Comparison of ENCODE assay signal across 8 cellular contexts in the genomic region with DNA sequence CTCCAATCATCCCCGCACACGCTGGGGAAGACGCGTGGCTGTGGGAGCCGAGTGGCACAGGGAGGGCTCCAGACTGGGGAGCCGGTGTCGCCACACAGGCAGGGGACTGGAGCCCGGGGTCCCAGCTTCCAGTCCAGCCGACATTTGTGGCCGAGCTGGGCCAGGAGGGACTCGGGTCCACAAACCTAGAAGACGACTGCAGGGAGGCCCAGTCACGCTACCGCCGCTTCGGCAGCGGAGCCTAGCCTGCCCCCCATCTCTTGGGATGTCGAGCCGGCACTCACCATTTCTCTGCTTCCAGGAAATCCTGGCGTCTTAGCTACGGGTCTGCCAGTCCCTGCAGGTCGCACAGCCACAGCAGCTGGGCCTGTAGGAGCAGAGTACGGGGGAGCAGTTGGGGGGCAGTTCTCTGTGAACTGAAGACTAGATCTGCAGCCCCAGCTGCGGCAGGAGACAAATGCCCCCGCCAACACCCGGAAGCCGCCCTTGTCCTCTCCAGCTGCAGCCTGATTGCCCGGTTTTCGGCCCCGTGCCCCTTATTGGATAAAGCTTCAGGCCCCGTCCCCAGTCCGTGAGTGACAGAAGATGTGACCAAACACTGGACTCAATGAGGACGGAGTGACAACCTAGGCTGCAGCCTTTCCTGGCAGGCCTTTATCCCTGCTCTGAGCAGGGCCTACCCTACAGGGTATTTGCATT.
DNase-seq lines count a peak whose midpoint lies in the region; ATAC-seq and TF ChIP-seq lines count a peak whose summit lies in the region.

No MANE protein-coding gene starts in this region.

- TF ChIP-seq CTCF in lung (IDR thresholded peaks at IDR 0.05; ENCODE audit: control extremely low read depth, extremely low read depth) = no peak

- DNase-seq in activated CD4-positive, alpha-beta T cell treated with anti-CD3 and anti-CD28 coated beads for 36 hours = peak; percentile 47
- DNase-seq in activated CD4-positive, alpha-beta T cell treated with anti-CD3 and anti-CD28 coated beads, Interleukin-2, amount 50 U/mL, for 1 hour = no peak
- DNase-seq in RPMI7951 (ENCODE audit: low read depth) (peak; percentile 97), lung (ENCODE audit: low spot score) (peak; percentile 86)
- DNase-seq in effector memory CD8-positive, alpha-beta T cell = peak in 2 of 3 experiments; percentile 21 to 25

- H3K27me3 ChIP-seq in lung (ENCODE audit: control insufficient read depth, insufficient read depth) (no peaks in the 10 kb centered on the region), stomach smooth muscle (ENCODE audit: control insufficient read depth in 1 of 2, insufficient read depth in 2 of 2, low read length in 2 of 2) (no peaks in the 10 kb centered on the region)

- peak overlapping the region; percentile 55 to 62 for H3K9ac ChIP-seq in stomach smooth muscle (ENCODE audit: low read length in 2 of 2)

- H3K4me1 ChIP-seq in lung (ENCODE audit: control insufficient read depth in 2 of 2, insufficient read depth in 2 of 2, low read length in 2 of 2) (no peaks in the 10 kb centered on the region), stomach smooth muscle (ENCODE audit: control insufficient read depth, insufficient read depth, low read length) (no peaks in the 10 kb centered on the region)

- H3K36me3 ChIP-seq in lung (ENCODE audit: control insufficient read depth in 2 of 2, insufficient read depth in 2 of 2, low read length in 2 of 2) = no peaks in the 10 kb centered on the region
- H3K36me3 ChIP-seq in stomach smooth muscle (ENCODE audit: control insufficient read depth in 2 of 2, insufficient read depth in 2 of 2, low read length in 2 of 2) = no peaks in the 10 kb centered on the region

- no peak overlapping the region for H3K27ac Mint-ChIP-seq in activated CD4-positive, alpha-beta T cell treated with anti-CD3 and anti-CD28 coated beads for 36 hours
- H3K27ac Mint-ChIP-seq in effector memory CD8-positive, alpha-beta T cell = peak overlapping the region in 1 of 2 donors; percentile 78

- H3K9me3 Mint-ChIP-seq in activated CD4-positive, alpha-beta T cell treated with anti-CD3 and anti-CD28 coated beads for 36 hours (ENCODE audit: low read depth) = peaks cover 15% of the 10 kb centered on the region
- H3K9me3 Mint-ChIP-seq in effector memory CD8-positive, alpha-beta T cell = peaks cover 0 to 8% of the 10 kb centered on the region in 2 donors

- CTCF ChIA-PET in activated CD4-positive, alpha-beta T cell treated with anti-CD3 and anti-CD28 coated beads for 36 hours (lab: Charles Lee) = no interaction called here

- intact Hi-C loops in activated CD4-positive, alpha-beta T cell treated with anti-CD3 and anti-CD28 coated beads for 36 hours (cut with DNase I, micrococcal nuclease) = no loop called here

- H3K4me1 Mint-ChIP-seq in activated CD4-positive, alpha-beta T cell treated with anti-CD3 and anti-CD28 coated beads for 36 hours = no peaks in the 10 kb centered on the region
- no peaks in the 10 kb centered on the region for H3K4me1 Mint-ChIP-seq in effector memory CD8-positive, alpha-beta T cell (ENCODE audit: low read depth in 2 of 2)

- ATAC-seq in activated CD4-positive, alpha-beta T cell treated with anti-CD3 and anti-CD28 coated beads for 36 hours = peak; percentile 93
- ATAC-seq in HG03045 (IDR thresholded peaks at IDR 0.05; ENCODE audit: unreplicated experiment) (peak; percentile 57), lung (ENCODE audit: insufficient read depth, low FRiP score) (peak; percentile 89), HG03565 (IDR thresholded peaks at IDR 0.05; ENCODE audit: unreplicated experiment) (no peak)
- ATAC-seq in effector memory CD8-positive, alpha-beta T cell (replicated peaks) = peak; percentile 86

- peaks cover 5% of the 10 kb centered on the region for H3K36me3 Mint-ChIP-seq in activated CD4-positive, alpha-beta T cell treated with anti-CD3 and anti-CD28 coated beads for 36 hours (ENCODE audit: low read depth)
- peaks cover 6% of the 10 kb centered on the region for H3K36me3 Mint-ChIP-seq in effector memory CD8-positive, alpha-beta T cell (ENCODE audit: insufficient read depth)

- POLR2A ChIA-PET in activated CD4-positive, alpha-beta T cell treated with anti-CD3 and anti-CD28 coated beads for 36 hours (lab: Charles Lee) = no interaction called here

- H3K4me3 Mint-ChIP-seq in activated CD4-positive, alpha-beta T cell treated with anti-CD3 and anti-CD28 coated beads for 36 hours = peak overlapping the region; percentile 51
- H3K4me3 Mint-ChIP-seq in effector memory CD8-positive, alpha-beta T cell = peak overlapping the region in 1 of 2 donors; percentile 71

- H3K27me3 Mint-ChIP-seq in activated CD4-positive, alpha-beta T cell treated with anti-CD3 and anti-CD28 coated beads for 36 hours = peaks cover 7% of the 10 kb centered on the region
- H3K27me3 Mint-ChIP-seq in effector memory CD8-positive, alpha-beta T cell = no peaks in the 10 kb centered on the region

- 7 to 8% methylated on average over 33 of the region's 33 CpGs for WGBS in lung, 2 donors

- peak overlapping the region; percentile 2 to 40 for H3K27ac ChIP-seq in lung (ENCODE audit: low read depth in 1 of 2, low read length in 1 of 2)
- no peak overlapping the region for H3K27ac ChIP-seq in stomach smooth muscle (ENCODE audit: low read length)

- H3K9me3 ChIP-seq in lung (ENCODE audit: control insufficient read depth in 2 of 2, insufficient read depth in 1 of 2, low read length in 1 of 2) (no peaks in the 10 kb centered on the region), stomach smooth muscle (ENCODE audit: control insufficient read depth in 2 of 2, low read length in 2 of 2) (no peaks in the 10 kb centered on the region)

- H3K4me3 ChIP-seq in lung = peak overlapping the region; percentile 71
- H3K4me3 ChIP-seq in stomach smooth muscle (ENCODE audit: low read length in 2 of 2) = peak overlapping the region; percentile 72 to 85
